Comparison of ENCODE assay signal across 12 cellular contexts in genomic region chr11:76577921-76578654, GRCh38.
DNase-seq lines count a peak whose midpoint lies in the region; ATAC-seq, FAIRE-seq and TF ChIP-seq lines count a peak whose summit lies in the region.
"Had no signal": no experiment of that assay in that cellular context is flagged by ENCODE, and none has a peak within 500 bp of the region (broad histone marks: within the 10 kb centered on the region; RNA-seq: fewer than 3 reads in every experiment).

No MANE protein-coding gene starts in this region.

- H3K9me3 ChIP-seq in astrocyte (ENCODE audit: insufficient read depth, low read depth, low read length) (no peaks in the 10 kb centered on the region), left lung (no peaks in the 10 kb centered on the region), skeletal muscle tissue (ENCODE audit: control insufficient read depth in 3 of 3, low read length in 3 of 3) (no peaks in the 10 kb centered on the region)
- H3K9me3 ChIP-seq: BLaER1 had no signal

- H3K27ac ChIP-seq in astrocyte (ENCODE audit: low read depth, low read length) (peak overlapping the region; percentile 51), left lung (peak overlapping the region; percentile 55 to 61), skeletal muscle tissue (ENCODE audit: low read depth, low read length) (peak overlapping the region; percentile 83)

- peak overlapping the region; percentile 45 for H3K9ac ChIP-seq in astrocyte (ENCODE audit: low read length)
- H3K9ac ChIP-seq in skeletal muscle tissue (ENCODE audit: low read depth in 1 of 3, low read length in 3 of 3), result peak overlapping the region in 1 of 3 donors; percentile 33

- H3K4me3 Mint-ChIP-seq in astrocyte (ENCODE audit: unreplicated experiment), result no peak overlapping the region
- no peak overlapping the region for H3K4me3 Mint-ChIP-seq in activated naive CD8-positive, alpha-beta T cell treated with anti-CD3 and anti-CD28 coated beads for 36 hours
- H3K4me3 Mint-ChIP-seq: activated CD4-positive, alpha-beta T cell treated with anti-CD3 and anti-CD28 coated beads, Interleukin-2, amount 10 ng/mL, durations not matched to agents 7 days and 5 days; activated naive CD4-positive, alpha-beta T cell treated with anti-CD3 and anti-CD28 coated beads, Interleukin-2, amount 10 ng/mL, durations not matched to agents 7 days and 5 days had no signal

- H3K36me3 ChIP-seq in astrocyte (ENCODE audit: insufficient read depth, low read length) (no peaks in the 10 kb centered on the region), left lung (no peaks in the 10 kb centered on the region), skeletal muscle tissue (ENCODE audit: control insufficient read depth in 3 of 3, insufficient read depth in 3 of 3, low read length in 3 of 3) (no peaks in the 10 kb centered on the region)
- H3K36me3 ChIP-seq: BLaER1 had no signal

- H3K27ac Mint-ChIP-seq in astrocyte (ENCODE audit: unreplicated experiment), result peak overlapping the region; percentile 96
- H3K27ac Mint-ChIP-seq in activated naive CD8-positive, alpha-beta T cell treated with anti-CD3 and anti-CD28 coated beads for 36 hours, result no peak overlapping the region
- H3K27ac Mint-ChIP-seq: activated CD4-positive, alpha-beta T cell treated with anti-CD3 and anti-CD28 coated beads, Interleukin-2, amount 10 ng/mL, durations not matched to agents 7 days and 5 days; activated naive CD4-positive, alpha-beta T cell treated with anti-CD3 and anti-CD28 coated beads, Interleukin-2, amount 10 ng/mL, durations not matched to agents 7 days and 5 days had no signal

- H3K36me3 Mint-ChIP-seq in astrocyte (ENCODE audit: low read depth, unreplicated experiment), result peaks cover 2% of the 10 kb centered on the region
- no peaks in the 10 kb centered on the region for H3K36me3 Mint-ChIP-seq in activated naive CD8-positive, alpha-beta T cell treated with anti-CD3 and anti-CD28 coated beads for 36 hours
- H3K36me3 Mint-ChIP-seq: activated naive CD4-positive, alpha-beta T cell treated with anti-CD3 and anti-CD28 coated beads, Interleukin-2, amount 10 ng/mL, durations not matched to agents 7 days and 5 days had no signal

- TF ChIP-seq CTCF in astrocyte (IDR thresholded peaks at IDR 0.05; ENCODE audit: insufficient read depth, low read depth, low read length) (no peak), left lung (IDR thresholded peaks at IDR 0.05) (no peak)

- peaks cover 56% of the 10 kb centered on the region for H3K4me1 Mint-ChIP-seq in astrocyte (ENCODE audit: low read depth, unreplicated experiment)
- no peaks in the 10 kb centered on the region for H3K4me1 Mint-ChIP-seq in activated naive CD8-positive, alpha-beta T cell treated with anti-CD3 and anti-CD28 coated beads for 36 hours
- H3K4me1 Mint-ChIP-seq: activated CD4-positive, alpha-beta T cell treated with anti-CD3 and anti-CD28 coated beads, Interleukin-2, amount 10 ng/mL, durations not matched to agents 7 days and 5 days had no signal

- H3K4me1 ChIP-seq in astrocyte (ENCODE audit: insufficient read depth, low read length) (peaks cover 34% of the 10 kb centered on the region), left lung (peaks cover 0 to 5% of the 10 kb centered on the region in 2 donors), skeletal muscle tissue (ENCODE audit: control insufficient read depth in 3 of 3, insufficient read depth in 3 of 3, low read length in 3 of 3) (peaks cover 17 to 23% (median 19%) of the 10 kb centered on the region in 3 donors)

- H3K9me3 Mint-ChIP-seq in astrocyte (ENCODE audit: unreplicated experiment), result no peaks in the 10 kb centered on the region
- no peaks in the 10 kb centered on the region for H3K9me3 Mint-ChIP-seq in activated naive CD8-positive, alpha-beta T cell treated with anti-CD3 and anti-CD28 coated beads for 36 hours
- H3K9me3 Mint-ChIP-seq: activated CD4-positive, alpha-beta T cell treated with anti-CD3 and anti-CD28 coated beads, Interleukin-2, amount 10 ng/mL, durations not matched to agents 7 days and 5 days; activated naive CD4-positive, alpha-beta T cell treated with anti-CD3 and anti-CD28 coated beads, Interleukin-2, amount 10 ng/mL, durations not matched to agents 7 days and 5 days had no signal

- H3K4me3 ChIP-seq in astrocyte (ENCODE audit: insufficient read depth, low read depth, low read length) (no peak overlapping the region), left lung (no peak overlapping the region), skeletal muscle tissue (ENCODE audit: low read length in 3 of 3) (no peak overlapping the region)
- H3K4me3 ChIP-seq: BLaER1 had no signal

- intact Hi-C loops in left lung (cut with DNase I), result no loop called here

- H3K79me2 ChIP-seq in astrocyte (ENCODE audit: insufficient read depth, low read length), result no peaks in the 10 kb centered on the region

- no peaks in the 10 kb centered on the region for H3K27me3 Mint-ChIP-seq in astrocyte (ENCODE audit: low read depth, unreplicated experiment)
- peaks cover 31% of the 10 kb centered on the region for H3K27me3 Mint-ChIP-seq in activated naive CD8-positive, alpha-beta T cell treated with anti-CD3 and anti-CD28 coated beads for 36 hours

- peak overlapping the region; percentile 10 for H3K4me2 ChIP-seq in astrocyte (ENCODE audit: low read length)

- no peaks in the 10 kb centered on the region for H4K20me1 ChIP-seq in astrocyte (ENCODE audit: insufficient read depth, low read length)
- H4K20me1 ChIP-seq: BLaER1 had no signal

- peak overlapping the region; percentile 59 for H2AFZ ChIP-seq in astrocyte (ENCODE audit: low read depth, low read length)

- DNase-seq in ELF-1 (ENCODE audit: low read depth, low spot score) (peak; percentile 52), astrocyte (ENCODE audit: low read depth) (no peak), left lung (no peak), HCEC 1CT (no peak), COR-L47 (lab: John Stamatoyannopoulos, UW) (no peak)
- DNase-seq in activated naive CD8-positive, alpha-beta T cell treated with anti-CD3 and anti-CD28 coated beads for 36 hours, result no peak
- DNase-seq: activated CD4-positive, alpha-beta T cell treated with anti-CD3 and anti-CD28 coated beads, Interleukin-2, amount 10 ng/mL, durations not matched to agents 7 days and 5 days; activated naive CD4-positive, alpha-beta T cell treated with anti-CD3 and anti-CD28 coated beads, Interleukin-2, amount 10 ng/mL, durations not matched to agents 7 days and 5 days; effector CD4-positive, alpha-beta T cell had no signal

- ATAC-seq in left lung, result no peak
- no peak for ATAC-seq in GM19328 (IDR thresholded peaks at IDR 0.05; ENCODE audit: unreplicated experiment)

- no peaks in the 10 kb centered on the region for H3K27me3 ChIP-seq in astrocyte (ENCODE audit: insufficient read depth, low read length)
- H3K27me3 ChIP-seq in left lung, result no peaks in the 10 kb centered on the region
- no peaks in the 10 kb centered on the region for H3K27me3 ChIP-seq in skeletal muscle tissue (ENCODE audit: control insufficient read depth in 3 of 3, insufficient read depth in 3 of 3, low read length in 3 of 3)
- H3K27me3 ChIP-seq: BLaER1 had no signal

- FAIRE-seq in astrocyte (lab: Jason Lieb, UNC), result no peak
